21 cellular contexts compared by ENCODE assay signal in genomic region chr2:86296947-86297346, GRCh38. TPM values are rescaled to one million over a fixed set of nuclear protein-coding genes. Genes with fewer than 3 reads are reported as not detected.
"Had no signal": no experiment of that assay in that cellular context is flagged by ENCODE, and none has a peak within 500 bp of the region (broad histone marks: within the 10 kb centered on the region; RNA-seq: fewer than 3 reads in every experiment).

No MANE protein-coding gene starts in this region.

- H3K36me3 ChIP-seq: adrenal gland, breast epithelium, left lung, spleen, tibial nerve, vagina, WERI-Rb-1 had no signal

- H3K27ac ChIP-seq: adrenal gland, breast epithelium, epithelial cell of prostate, left lung, spleen, tibial nerve, vagina, WERI-Rb-1 had no signal

- H3K4me1 ChIP-seq: breast epithelium, left lung had no signal

- H3K27me3 ChIP-seq: adrenal gland, breast epithelium, tibial nerve, vagina had no signal

- H3K9me3 ChIP-seq: adrenal gland, breast epithelium, left lung, spleen, tibial nerve, vagina had no signal

- ATAC-seq: activated T-cell treated with anti-CD3 and anti-CD28 coated beads, Interleukin-2, amount 50 U/mL, for 4 hours; natural killer cell treated with Interleukin-12 subunit alpha and Interleukin-12 subunit beta and Interleukin-15 and Interleukin-18, amount 100 ng/mL, for 72 hours had no signal

- DNase-seq: activated CD4-positive, alpha-beta T cell treated with anti-CD3 and anti-CD28 coated beads for 1 hour; activated CD4-positive, alpha-beta T cell treated with anti-CD3 and anti-CD28 coated beads, Interleukin-2, amount 50 U/mL, for 1 hour; activated naive CD4-positive, alpha-beta T cell; activated T-cell treated with anti-CD3 and anti-CD28 coated beads, Interleukin-2, amount 50 U/mL, for 4 hours; cortex of kidney; foreskin fibroblast; left lung; mammary epithelial cell; midbrain; spleen; stimulated activated CD4-positive, alpha-beta T cell treated with anti-CD3 and anti-CD28 coated beads, Interleukin-4, amount 100 ng/mL, for 1 hour; stimulated activated naive CD4-positive, alpha-beta T cell treated with Interleukin-2 at 50 U/mL for 16 hours; substantia nigra had no signal

- H3K4me3 ChIP-seq: adrenal gland, breast epithelium, left lung, spleen, tibial nerve, vagina had no signal

RNA-seq across cellular contexts. Expression of gene REEP1, which starts 40.5 kb away (rescaled TPM):
- total RNA-seq: fibroblast of lung; natural killer cell treated with Interleukin-12 subunit alpha and Interleukin-12 subunit beta and Interleukin-15 and Interleukin-18, amount 100 ng/mL, for 72 hours had no signal
